ENCODE assay signal across 9 cellular contexts in genomic region chr13:99968521-99969367, GRCh38. TPM values are rescaled to one million over a fixed set of nuclear protein-coding genes. Genes with fewer than 3 reads are reported as not detected.
DNase-seq lines count a peak whose midpoint lies in the region; ATAC-seq lines count a peak whose summit lies in the region.
"Had no signal": no experiment of that assay in that cellular context is flagged by ENCODE, and none has a peak within 500 bp of the region (broad histone marks: within the 10 kb centered on the region; RNA-seq: fewer than 3 reads in every experiment).

No MANE protein-coding gene starts in this region.

- peak overlapping the region; percentile 83 for H3K4me3 ChIP-seq in iPS-11a (ENCODE audit: low read depth, low read length)

- H3K4me1 Mint-ChIP-seq in activated CD8-positive, alpha-beta T cell treated with anti-CD3 and anti-CD28 coated beads, Interleukin-2, amount 10 ng/mL, durations not matched to agents 7 days and 5 days (ENCODE audit: low read depth), result peaks cover 13% of the 10 kb centered on the region
- peaks cover 31% of the 10 kb centered on the region for H3K4me1 Mint-ChIP-seq in stimulated activated naive CD8-positive, alpha-beta T cell treated with anti-CD3 and anti-CD28 coated beads, Interleukin-15, amount 100 ng/mL, for 72 hours

- peaks cover 68% of the 10 kb centered on the region for H3K27me3 Mint-ChIP-seq in activated CD8-positive, alpha-beta T cell treated with anti-CD3 and anti-CD28 coated beads, Interleukin-2, amount 10 ng/mL, durations not matched to agents 7 days and 5 days (ENCODE audit: low read depth)
- peaks cover 83% of the 10 kb centered on the region for H3K27me3 Mint-ChIP-seq in stimulated activated naive CD8-positive, alpha-beta T cell treated with anti-CD3 and anti-CD28 coated beads, Interleukin-15, amount 100 ng/mL, for 72 hours

- no peak for ATAC-seq in activated CD8-positive, alpha-beta T cell treated with anti-CD3 and anti-CD28 coated beads, Interleukin-2, amount 10 ng/mL, durations not matched to agents 7 days and 5 days
- no peak for ATAC-seq in stimulated activated naive CD8-positive, alpha-beta T cell treated with anti-CD3 and anti-CD28 coated beads, Interleukin-15, amount 100 ng/mL, for 72 hours
- ATAC-seq in GM21717 (IDR thresholded peaks at IDR 0.05; ENCODE audit: unreplicated experiment), result no peak
- no peak for ATAC-seq in GM18870 (IDR thresholded peaks at IDR 0.05; ENCODE audit: unreplicated experiment)

- peak; percentile 65 for DNase-seq in NCI-H748 (lab: John Stamatoyannopoulos, UW; ENCODE audit: unreplicated experiment)
- DNase-seq in NCI-H748 treated with DMSO at 0.1 percent for 48 hours (lab: John Stamatoyannopoulos, UW), result no peak
- DNase-seq in activated CD8-positive, alpha-beta T cell treated with anti-CD3 and anti-CD28 coated beads, Interleukin-2, amount 10 ng/mL, durations not matched to agents 7 days and 5 days, result no peak
- no peak for DNase-seq in stimulated activated naive CD8-positive, alpha-beta T cell treated with anti-CD3 and anti-CD28 coated beads, Interleukin-15, amount 100 ng/mL, for 72 hours
- DNase-seq in islet precursor cell, result no peak
- DNase-seq: AML-193 had no signal

- POLR2A ChIA-PET in activated CD8-positive, alpha-beta T cell treated with anti-CD3 and anti-CD28 coated beads, Interleukin-2, amount 10 ng/mL, durations not matched to agents 7 days and 5 days (lab: Charles Lee), result no interaction called here

- peak overlapping the region; percentile 69 for H3K4me3 Mint-ChIP-seq in activated CD8-positive, alpha-beta T cell treated with anti-CD3 and anti-CD28 coated beads, Interleukin-2, amount 10 ng/mL, durations not matched to agents 7 days and 5 days
- peak overlapping the region; percentile 72 to 81 for H3K4me3 Mint-ChIP-seq in stimulated activated naive CD8-positive, alpha-beta T cell treated with anti-CD3 and anti-CD28 coated beads, Interleukin-15, amount 100 ng/mL, for 72 hours

- peaks cover 11% of the 10 kb centered on the region for H3K36me3 Mint-ChIP-seq in activated CD8-positive, alpha-beta T cell treated with anti-CD3 and anti-CD28 coated beads, Interleukin-2, amount 10 ng/mL, durations not matched to agents 7 days and 5 days (ENCODE audit: low read depth)

- CTCF ChIA-PET in activated CD8-positive, alpha-beta T cell treated with anti-CD3 and anti-CD28 coated beads, Interleukin-2, amount 10 ng/mL, durations not matched to agents 7 days and 5 days (lab: Charles Lee), result no interaction called here

- H3K9me3 Mint-ChIP-seq in activated CD8-positive, alpha-beta T cell treated with anti-CD3 and anti-CD28 coated beads, Interleukin-2, amount 10 ng/mL, durations not matched to agents 7 days and 5 days (ENCODE audit: insufficient read depth), result peaks cover 4% of the 10 kb centered on the region
- no peaks in the 10 kb centered on the region for H3K9me3 Mint-ChIP-seq in stimulated activated naive CD8-positive, alpha-beta T cell treated with anti-CD3 and anti-CD28 coated beads, Interleukin-15, amount 100 ng/mL, for 72 hours

- H3K27ac Mint-ChIP-seq in activated CD8-positive, alpha-beta T cell treated with anti-CD3 and anti-CD28 coated beads, Interleukin-2, amount 10 ng/mL, durations not matched to agents 7 days and 5 days, result peak overlapping the region; percentile 82
- no peak overlapping the region for H3K27ac Mint-ChIP-seq in stimulated activated naive CD8-positive, alpha-beta T cell treated with anti-CD3 and anti-CD28 coated beads, Interleukin-15, amount 100 ng/mL, for 72 hours

RNA-seq across cellular contexts. Expression of gene ZIC5, which starts 2.8 kb away (rescaled TPM):
- not detected for total RNA-seq in activated CD8-positive, alpha-beta T cell treated with anti-CD3 and anti-CD28 coated beads, Interleukin-2, amount 10 ng/mL, durations not matched to agents 7 days and 5 days

RNA-seq across cellular contexts. Expression of gene ZIC2, which starts 12.8 kb away (rescaled TPM):
- not detected for total RNA-seq in activated CD8-positive, alpha-beta T cell treated with anti-CD3 and anti-CD28 coated beads, Interleukin-2, amount 10 ng/mL, durations not matched to agents 7 days and 5 days
